15 cellular contexts compared by ENCODE assay signal in the genomic region with DNA sequence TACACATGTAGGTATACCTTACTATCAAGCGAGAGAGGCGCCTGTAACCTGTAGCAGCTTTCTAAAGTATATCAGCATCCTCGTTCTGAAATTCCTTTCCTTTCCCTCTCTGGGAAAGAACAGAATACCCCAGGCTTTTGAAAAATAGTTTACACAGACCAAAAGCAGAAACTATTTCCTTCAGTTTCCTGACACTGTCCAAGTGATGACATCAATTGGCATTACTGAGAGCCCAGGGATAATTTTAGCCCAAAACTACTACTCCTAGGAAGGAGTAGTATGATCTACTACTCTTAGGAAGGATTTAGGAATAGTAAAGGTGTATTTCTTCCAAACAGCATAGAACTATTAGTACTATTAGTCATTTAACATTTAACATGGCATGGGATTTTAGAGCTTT. TPM values are rescaled to one million over a fixed set of nuclear protein-coding genes. Genes with fewer than 3 reads are reported as not detected.
DNase-seq lines count a peak whose midpoint lies in the region; ATAC-seq and TF ChIP-seq lines count a peak whose summit lies in the region.
"Had no signal": no experiment of that assay in that cellular context is flagged by ENCODE, and none has a peak within 500 bp of the region (broad histone marks: within the 10 kb centered on the region; RNA-seq: fewer than 3 reads in every experiment).

No MANE protein-coding gene starts in this region.

- ATAC-seq in Right ventricle myocardium superior (ENCODE audit: poor library complexity), result peak; percentile 64
- ATAC-seq in psoas muscle, result no peak
- ATAC-seq in GM21360 (IDR thresholded peaks at IDR 0.05; ENCODE audit: unreplicated experiment), result no peak

- TF ChIP-seq CTCF in chondrocyte (IDR thresholded peaks at IDR 0.05) (no peak), psoas muscle (IDR thresholded peaks at IDR 0.05) (no peak), tibial artery (IDR thresholded peaks at IDR 0.05) (no peak)

- H3K27ac ChIP-seq in psoas muscle (peak overlapping the region; percentile 7), tibial artery (peak overlapping the region; percentile 8 to 70)
- H3K27ac ChIP-seq: C4-2B had no signal

- DNase-seq in chondrocyte (ENCODE audit: low spot score) (no peak), Right ventricle myocardium superior (no peak), psoas muscle (no peak), tibial artery (no peak), GDM1 (lab: John Stamatoyannopoulos, UW) (no peak)
- DNase-seq in activated CD8-positive, alpha-beta memory T cell treated with anti-CD3 and anti-CD28 coated beads for 24 hours, result no peak
- DNase-seq: EL; NCI-H1930; NCI-H526 treated with DMSO at 0.1 percent for 48 hours; NK-92 treated with Interleukin-12 subunit alpha and Interleukin-12 subunit beta, amount 100 ng/mL, for 24 hours had no signal

- peaks cover 27% of the 10 kb centered on the region for H3K4me1 Mint-ChIP-seq in chondrocyte (ENCODE audit: low read depth)

- peaks cover 8% of the 10 kb centered on the region for H3K36me3 Mint-ChIP-seq in chondrocyte (ENCODE audit: low read depth)

- peaks cover 0 to 10% of the 10 kb centered on the region in 2 donors for H3K36me3 ChIP-seq in psoas muscle (ENCODE audit: insufficient read depth in 1 of 2, low read depth in 1 of 2)
- H3K36me3 ChIP-seq in tibial artery, result no peaks in the 10 kb centered on the region

- no peaks in the 10 kb centered on the region for H3K9me3 Mint-ChIP-seq in chondrocyte (ENCODE audit: low read depth)

- no peaks in the 10 kb centered on the region for H3K9me3 ChIP-seq in psoas muscle
- H3K9me3 ChIP-seq in tibial artery, result no peaks in the 10 kb centered on the region

- intact Hi-C loops in Right ventricle myocardium superior (cut with DNase I), result no loop called here
- intact Hi-C loops in psoas muscle (cut with DNase I), result no loop called here
- intact Hi-C loops in tibial artery (cut with DNase I; ENCODE audit: low total_unique reads), result no loop called here

- H3K27me3 Mint-ChIP-seq in chondrocyte (ENCODE audit: low read depth), result no peaks in the 10 kb centered on the region

- H3K4me3 ChIP-seq in psoas muscle (no peak overlapping the region), tibial artery (no peak overlapping the region)

- no peaks in the 10 kb centered on the region for H3K27me3 ChIP-seq in psoas muscle (ENCODE audit: insufficient read depth in 3 of 3, low read length in 2 of 3)
- H3K27me3 ChIP-seq in tibial artery, result no peaks in the 10 kb centered on the region

- 61 to 72% (median 67%) methylated on average over 3 of the region's 3 CpGs for WGBS in psoas muscle, 3 donors

- H3K27ac Mint-ChIP-seq in chondrocyte (ENCODE audit: unreplicated experiment), result peak overlapping the region; percentile 36

- H3K4me3 Mint-ChIP-seq in chondrocyte (ENCODE audit: unreplicated experiment), result no peak overlapping the region

- no peaks in the 10 kb centered on the region for H3K4me1 ChIP-seq in psoas muscle
- peaks cover 0 to 37% (median 8%) of the 10 kb centered on the region in 4 donors for H3K4me1 ChIP-seq in tibial artery

RNA-seq across cellular contexts. Expression of gene GNG11, which starts 6.0 kb away (rescaled TPM):
- total RNA-seq in chondrocyte (8.2 to 15.0 TPM (median 9.4 TPM) in 3 replicates), Right ventricle myocardium superior (18.4 TPM), psoas muscle (10 to 100 TPM in 1 of 4 donors, 1 to 10 TPM in 3; 6.3 to 11.0 (median 9.0) TPM)
- 10 to 100 TPM in 2 of 3 donors, 1 to 10 TPM in 1; 9.1 to 15.8 (median 15.2) TPM for polyA plus RNA-seq in psoas muscle

RNA-seq across cellular contexts. Expression of gene GNGT1, which starts 21.2 kb away (rescaled TPM):
- not detected in 3 replicates for total RNA-seq in chondrocyte
- not detected for total RNA-seq in Right ventricle myocardium superior
- total RNA-seq in psoas muscle, result not detected
- polyA plus RNA-seq in psoas muscle, result under 1 TPM in 1 of 3 donors, not detected in 2; 0.07 TPM
- total RNA-seq: A673, OCI-LY7 had no signal
- polyA plus RNA-seq: H1 had no signal

RNA-seq across cellular contexts. Expression of gene TFPI2, which starts 37.0 kb away (rescaled TPM):
- 6.0 to 14.1 TPM (median 10.6 TPM) in 3 replicates for total RNA-seq in chondrocyte
- 1.3 TPM for total RNA-seq in Right ventricle myocardium superior
- 1 to 10 TPM in 3 of 4 donors, under 1 TPM in 1; 0.79 to 7.5 (median 2.4) TPM for total RNA-seq in psoas muscle
- polyA plus RNA-seq in psoas muscle, result 1 to 10 TPM in 2 of 3 donors, under 1 TPM in 1; 0.66 to 2.4 (median 2.3) TPM
- total RNA-seq: OCI-LY7 had no signal
